ENCODE assay signal across 6 cellular contexts in genomic region chr15:72285402-72285801, GRCh38. TPM values are rescaled to one million over a fixed set of nuclear protein-coding genes. Genes with fewer than 3 reads are reported as not detected.
"Had no signal": no experiment of that assay in that cellular context is flagged by ENCODE, and none has a peak within 500 bp of the region (broad histone marks: within the 10 kb centered on the region; RNA-seq: fewer than 3 reads in every experiment).

No MANE protein-coding gene starts in this region.

- H3K27ac ChIP-seq: cardiac muscle cell, lower lobe of right lung, tibial nerve, uterus had no signal

- H3K27me3 ChIP-seq: cardiac muscle cell, tibial nerve, uterus had no signal

- H3K36me3 ChIP-seq: cardiac muscle cell, lower lobe of right lung, uterus had no signal

- H3K4me3 ChIP-seq: cardiac muscle cell, lower lobe of right lung, tibial nerve, uterus had no signal

- DNase-seq: occipital lobe, uterus had no signal

RNA-seq across cellular contexts. Expression of gene CELF6, which starts 34.6 kb away (rescaled TPM):
- total RNA-seq: fibroblast of villous mesenchyme had no signal
